In the genomic region with DNA sequence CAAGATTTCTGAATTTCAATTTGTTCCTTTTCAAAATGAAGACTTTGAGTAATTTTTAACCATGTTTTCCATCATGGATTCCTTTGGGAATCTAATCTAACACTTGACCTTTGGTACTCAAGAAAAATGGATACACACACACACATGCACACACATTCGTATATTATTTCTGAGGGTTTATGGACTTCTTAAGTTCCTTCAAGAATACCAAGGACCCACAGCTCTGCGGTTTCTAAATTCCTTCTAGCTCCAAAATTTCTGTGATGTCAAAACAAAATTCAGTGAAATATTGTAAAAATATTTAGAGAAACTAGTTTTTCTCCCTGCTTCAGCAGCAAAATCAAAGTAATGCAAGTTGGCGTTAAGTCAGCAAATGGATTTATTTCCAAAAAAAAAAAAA, we compare ENCODE assay signal across 23 cellular contexts.
A peak's percentile ranks its signal among the peaks of the same experiment; 100 is the strongest.
DNase-seq lines count a peak whose midpoint lies in the region; ATAC-seq lines count a peak whose summit lies in the region.
"Had no signal": no experiment of that assay in that cellular context is flagged by ENCODE, and none has a peak within 500 bp of the region (broad histone marks: within the 10 kb centered on the region; RNA-seq: fewer than 3 reads in every experiment).

No MANE protein-coding gene starts in this region.

- no peak overlapping the region for H3K4me3 Mint-ChIP-seq in T-helper 17 cell
- H3K4me3 Mint-ChIP-seq: CD14-positive monocyte; CD4-positive, alpha-beta memory T cell; CD4-positive, CD25-positive, alpha-beta regulatory T cell; CD8-positive, alpha-beta memory T cell had no signal

- no peaks in the 10 kb centered on the region for H3K4me1 ChIP-seq in trophoblast cell (ENCODE audit: control insufficient read depth in 1 of 2, insufficient read depth in 2 of 2, low read length in 2 of 2)
- H3K4me1 ChIP-seq: A549, BLaER1 had no signal

- H3K4ac ChIP-seq in trophoblast cell (ENCODE audit: low read depth, low read length) = no peak overlapping the region

- no peak overlapping the region for H2AK5ac ChIP-seq in trophoblast cell (ENCODE audit: low read length)

- no peak overlapping the region for H3K18ac ChIP-seq in trophoblast cell (ENCODE audit: low read length)

- H4K8ac ChIP-seq in trophoblast cell (ENCODE audit: low read depth, low read length) = no peak overlapping the region

- no peaks in the 10 kb centered on the region for H3K36me3 ChIP-seq in trophoblast cell (ENCODE audit: control insufficient read depth in 1 of 2, insufficient read depth in 2 of 2, low read length in 2 of 2)
- H3K36me3 ChIP-seq: BE2C, BLaER1 had no signal

- no peak overlapping the region for H2BK120ac ChIP-seq in trophoblast cell (ENCODE audit: insufficient read depth, low read length, poor library complexity)

- no peak overlapping the region for H2BK5ac ChIP-seq in trophoblast cell (ENCODE audit: low read depth, low read length, poor library complexity)

- no peaks in the 10 kb centered on the region for H3K36me3 Mint-ChIP-seq in T-helper 17 cell (ENCODE audit: low read depth)
- H3K36me3 Mint-ChIP-seq: CD14-positive monocyte; CD4-positive, alpha-beta memory T cell; CD4-positive, CD25-positive, alpha-beta regulatory T cell; CD8-positive, alpha-beta memory T cell had no signal

- no peaks in the 10 kb centered on the region for H3K79me1 ChIP-seq in trophoblast cell (ENCODE audit: low read length)

- no peak for ATAC-seq in T-helper 17 cell
- ATAC-seq: A549, GM12878 had no signal

- no peak overlapping the region for H3K27ac Mint-ChIP-seq in T-helper 17 cell
- H3K27ac Mint-ChIP-seq: CD14-positive monocyte; CD4-positive, alpha-beta memory T cell; CD4-positive, CD25-positive, alpha-beta regulatory T cell; CD8-positive, alpha-beta memory T cell had no signal

- H3K9me3 ChIP-seq in trophoblast cell (ENCODE audit: insufficient read depth, low read depth, low read length) (no peaks in the 10 kb centered on the region), T-helper 17 cell (ENCODE audit: control insufficient read depth, low read length, poor library complexity, severe bottlenecking) (no peaks in the 10 kb centered on the region)
- H3K9me3 ChIP-seq: A549, BE2C, BLaER1 had no signal

- H3K4me1 Mint-ChIP-seq in T-helper 17 cell = no peaks in the 10 kb centered on the region
- H3K4me1 Mint-ChIP-seq: CD14-positive monocyte; CD4-positive, alpha-beta memory T cell; CD4-positive, CD25-positive, alpha-beta regulatory T cell; CD8-positive, alpha-beta memory T cell had no signal

- no peak overlapping the region for H4K91ac ChIP-seq in trophoblast cell (ENCODE audit: low read depth, low read length)

- H3K27ac ChIP-seq in trophoblast cell (ENCODE audit: low read depth, low read length) = no peak overlapping the region
- H3K27ac ChIP-seq: A549, BLaER1 had no signal

- no peak overlapping the region for H3K4me2 ChIP-seq in trophoblast cell (ENCODE audit: low read length)
- H3K4me2 ChIP-seq: A549, BLaER1 had no signal

- H4K12ac ChIP-seq in trophoblast cell (ENCODE audit: low read depth, low read length) = no peak overlapping the region

- DNase-seq in fibroblast of peridontal ligament (ENCODE audit: extremely low read depth) (peak; percentile 74), trophoblast cell (peak; percentile 3 to 69), T-helper 17 cell (no peak), A172 (ENCODE audit: low spot score) (no peak), NCI-H524 (lab: John Stamatoyannopoulos, UW) (no peak)
- DNase-seq: 8988T; BE2C; C1 segment of cervical spinal cord; CD4-positive, alpha-beta memory T cell; CD4-positive, CD25-positive, alpha-beta regulatory T cell; CD8-positive, alpha-beta memory T cell; COR-L47; DMS 273 treated with DMSO at 0.1 percent for 48 hours; DMS153; DMS53; DMS79; DND-41; EL; GDM1 had no signal

- no peak overlapping the region for H3K23ac ChIP-seq in trophoblast cell (ENCODE audit: low read length)

- H3K79me2 ChIP-seq in trophoblast cell (ENCODE audit: control insufficient read depth, insufficient read depth, low read length, poor library complexity) = no peaks in the 10 kb centered on the region

- no peak overlapping the region for H2BK12ac ChIP-seq in trophoblast cell (ENCODE audit: low read length)

- no peak overlapping the region for H3K9ac ChIP-seq in trophoblast cell (ENCODE audit: low read length)
- H3K9ac ChIP-seq: BLaER1 had no signal

- H2AFZ ChIP-seq in trophoblast cell (ENCODE audit: insufficient read depth, low read length, poor library complexity) = no peak overlapping the region

- no CpG with 5 or more reads among the region's 3 CpGs for WGBS in trophoblast cell (ENCODE audit: extremely low coverage, insufficient coverage, insufficient read length)

- no peak overlapping the region for H3K14ac ChIP-seq in trophoblast cell (ENCODE audit: low read length)

- H3K27me3 ChIP-seq in trophoblast cell (ENCODE audit: insufficient read depth, low read length) = no peaks in the 10 kb centered on the region
- H3K27me3 ChIP-seq: BE2C, BLaER1 had no signal

- no peak overlapping the region for H3K4me3 ChIP-seq in trophoblast cell (ENCODE audit: low read depth, low read length)
- H3K4me3 ChIP-seq: A549, BLaER1, GM12878 had no signal

- H3K27me3 Mint-ChIP-seq in T-helper 17 cell = peaks cover 6% of the 10 kb centered on the region
- H3K27me3 Mint-ChIP-seq: CD4-positive, alpha-beta memory T cell; CD4-positive, CD25-positive, alpha-beta regulatory T cell; CD8-positive, alpha-beta memory T cell had no signal

Comparison
In these comparisons a context has a peak if more than half of its experiments do, and no peak if none do; other contexts are left out.
1. DNase-seq: peak in fibroblast of peridontal ligament (single experiment) and trophoblast cell (2 of 2); none in T-helper 17 cell (0 of 3), A172 (single experiment) and NCI-H524 (0 of 2).